ENCODE assay signal across 8 cellular contexts in the genomic region with DNA sequence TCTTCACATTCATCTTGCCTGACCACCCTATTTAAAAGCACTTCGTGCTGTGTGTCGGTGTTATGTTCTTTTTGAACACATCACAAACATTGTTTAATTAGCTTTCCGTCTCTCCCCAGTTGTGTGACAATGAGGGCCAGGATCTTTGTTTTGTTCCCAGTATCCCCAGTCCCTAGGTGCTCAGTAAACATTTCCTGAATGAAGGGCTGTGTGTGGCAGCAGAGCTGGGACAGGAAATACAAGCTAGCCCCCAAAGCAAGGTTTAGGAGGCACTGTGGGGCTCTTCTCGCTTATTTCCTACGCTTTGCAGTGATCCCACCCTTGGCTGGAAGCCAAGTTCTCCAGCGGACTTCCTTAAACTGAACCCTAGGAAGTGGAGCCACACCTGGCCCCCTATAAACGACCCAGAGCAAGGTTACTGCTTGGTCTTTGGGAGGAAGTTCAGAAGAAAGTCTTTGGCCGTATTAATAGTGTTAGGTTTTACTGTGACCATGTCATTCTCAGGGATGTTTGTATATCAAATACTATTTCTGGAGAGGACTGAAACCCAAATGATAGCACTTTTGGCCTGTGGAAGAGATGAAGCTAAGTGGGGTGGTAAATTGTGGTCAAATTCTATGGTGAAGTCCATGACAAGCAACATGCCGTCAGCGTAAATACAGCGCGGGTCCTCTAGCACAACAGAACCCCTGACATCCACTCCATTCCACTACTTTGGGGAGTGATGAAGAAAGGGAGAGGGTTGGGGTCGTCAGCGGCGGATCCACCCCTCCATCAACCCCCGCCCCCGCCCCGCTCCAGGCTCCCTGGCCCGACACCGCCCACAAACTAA. TPM values are rescaled to one million over a fixed set of nuclear protein-coding genes. Genes with fewer than 3 reads are reported as not detected.
A peak's percentile ranks its signal among the peaks of the same experiment; 100 is the strongest.
DNase-seq lines count a peak whose midpoint lies in the region; ATAC-seq, FAIRE-seq and TF ChIP-seq lines count a peak whose summit lies in the region.

No MANE protein-coding gene starts in this region.

- WGBS in IMR-90 (ENCODE audit: extremely low coverage in 2 of 2, insufficient read length in 1 of 2), 2 experiments: 0% methylated on average over 2 of the region's 20 CpGs; no CpG with 5 or more reads in 1 of the 2 experiments

- peak overlapping the region in 1 of 2 experiments; percentile 28; a peak in 1 of 4 replicates for H4K8ac ChIP-seq in IMR-90 (ENCODE audit: low read depth in 2 of 2, low read length in 2 of 2)

- in situ Hi-C loops in IMR-90 (cut with MboI; ENCODE audit: low sequenced_read_pairs): loop anchor here (5.0 kb wide), 1 partner anchor 109 kb away; a partner anchor contains a TSS

- peak overlapping the region in 9 of 11 experiments; percentile 3 to 91 (median 38); a peak in 12 of 22 replicates for H3K27ac ChIP-seq in BLaER1 treated with 17β-estradiol and CSF1 and Interleukin-3, amounts not matched to agents 10 nM and 100 nM
- H3K27ac ChIP-seq in IMR-90 (ENCODE audit: insufficient read depth, low read length): no peak overlapping the region

- H2AFZ ChIP-seq in IMR-90 (replicated peaks; ENCODE audit: low read length, poor library complexity): peak overlapping the region; percentile 81

- H3K23ac ChIP-seq in IMR-90 (ENCODE audit: low read depth, low read length): peak overlapping the region; percentile 73; the same call in 1 of the 2 replicates

- no peak for ATAC-seq in IMR-90 (ENCODE audit: low read depth)

- no peak overlapping the region for H2BK5ac ChIP-seq in IMR-90 (ENCODE audit: low read depth, low read length, poor library complexity, severe bottlenecking)

- H4K91ac ChIP-seq in IMR-90 (ENCODE audit: insufficient read depth, low read depth, low read length): no peak overlapping the region

- peaks cover 5% of the 10 kb centered on the region for H3K36me3 Mint-ChIP-seq in chondrocyte (ENCODE audit: low read depth)
- peaks cover 14% of the 10 kb centered on the region for H3K36me3 Mint-ChIP-seq in nephron progenitor cell (ENCODE audit: low read depth)

- intact Hi-C loops in IMR-90 (cut with micrococcal nuclease): loop anchor here (5.0 to 10.0 kb wide), 2 partner anchors 154 to 307 kb away; a partner anchor contains a TSS

- no peaks in the 10 kb centered on the region for H3K27me3 Mint-ChIP-seq in chondrocyte (ENCODE audit: low read depth)
- peaks cover 18% of the 10 kb centered on the region for H3K27me3 Mint-ChIP-seq in nephron progenitor cell (ENCODE audit: low read depth, poor library complexity)

- no peak overlapping the region for H3K14ac ChIP-seq in IMR-90 (replicated peaks; ENCODE audit: low read depth, low read length)

- FAIRE-seq in H54 (lab: Jason Lieb, UNC): no peak

- no peaks in the 10 kb centered on the region for H3K27me3 ChIP-seq in BLaER1 treated with 17β-estradiol and CSF1 and Interleukin-3, amounts not matched to agents 10 nM and 100 nM
- H3K27me3 ChIP-seq in IMR-90 (ENCODE audit: control insufficient read depth, insufficient read depth, low read length): no peaks in the 10 kb centered on the region

- H3K56ac ChIP-seq in IMR-90 (ENCODE audit: extremely low read depth, insufficient read depth, low read length): no peak overlapping the region

- no peak for DNase-seq in IMR-90
- no peak for DNase-seq in chondrocyte (ENCODE audit: low spot score)
- no peak for DNase-seq in nephron progenitor cell
- DNase-seq in activated CD8-positive, alpha-beta memory T cell treated with anti-CD3 and anti-CD28 coated beads for 24 hours: no peak
- DNase-seq in H54 (ENCODE audit: insufficient read length, low spot score): no peak
- DNase-seq in GDM1 (lab: John Stamatoyannopoulos, UW): no peak
- DNase-seq in NCI-H1694 (lab: John Stamatoyannopoulos, UW): no peak

- H2AK5ac ChIP-seq in IMR-90 (ENCODE audit: low read depth, low read length): peak overlapping the region; percentile 0; the same call in 1 of the 2 replicates

- dilution Hi-C loops in IMR-90 (cut with HindIII; ENCODE audit: low sequenced_read_pairs, unreplicated experiment): no loop called here

- H2BK20ac ChIP-seq in IMR-90 (ENCODE audit: low read depth, low read length): no peak overlapping the region

- peak overlapping the region; percentile 1; the same call in 1 of the 2 replicates for H3K4ac ChIP-seq in IMR-90 (ENCODE audit: low read depth, low read length)

- H3K18ac ChIP-seq in IMR-90 (ENCODE audit: low read depth, low read length): no peak overlapping the region

- H2BK15ac ChIP-seq in IMR-90 (ENCODE audit: low read depth, low read length): peak overlapping the region; percentile 19; the same call in 1 of the 3 replicates

- H3K27ac Mint-ChIP-seq in chondrocyte (ENCODE audit: unreplicated experiment) (peak overlapping the region; percentile 5), nephron progenitor cell (no peak overlapping the region)

- H2AK9ac ChIP-seq in IMR-90 (replicated peaks; ENCODE audit: low read depth, low read length, poor library complexity): no peak overlapping the region

- peak overlapping the region; percentile 40 to 93 (median 85); a peak in 17 of 22 replicates for H3K9ac ChIP-seq in BLaER1 treated with 17β-estradiol and CSF1 and Interleukin-3, amounts not matched to agents 10 nM and 100 nM
- H3K9ac ChIP-seq in IMR-90 (ENCODE audit: low read depth, low read length): no peak overlapping the region

- H4K5ac ChIP-seq in IMR-90 (ENCODE audit: low read depth, low read length): no peak overlapping the region

- peaks cover 0 to 16% (median 14%) of the 10 kb centered on the region in 11 experiments; a peak in 19 of 22 replicates for H3K36me3 ChIP-seq in BLaER1 treated with 17β-estradiol and CSF1 and Interleukin-3, amounts not matched to agents 10 nM and 100 nM
- H3K36me3 ChIP-seq in IMR-90 (ENCODE audit: control insufficient read depth, insufficient read depth, low read length): peaks cover 5% of the 10 kb centered on the region

- H3K4me1 ChIP-seq in BLaER1 treated with 17β-estradiol and CSF1 and Interleukin-3, amounts not matched to agents 10 nM and 100 nM: peaks cover 37 to 62% (median 45%) of the 10 kb centered on the region in 10 experiments
- peaks cover 6% of the 10 kb centered on the region for H3K4me1 ChIP-seq in IMR-90 (ENCODE audit: control insufficient read depth, insufficient read depth, low read length)

- H3K9me3 ChIP-seq in BLaER1 treated with 17β-estradiol and CSF1 and Interleukin-3, amounts not matched to agents 10 nM and 100 nM (replicated peaks in 1 of 11): no peaks in the 10 kb centered on the region
- H3K9me3 ChIP-seq in IMR-90 (ENCODE audit: control insufficient read depth, insufficient read depth, low read length): no peaks in the 10 kb centered on the region

- TF ChIP-seq RAD21 in IMR-90 (IDR thresholded peaks at IDR 0.05; ENCODE audit: low read length): no peak

- peaks cover 9 to 35% of the 10 kb centered on the region in 2 experiments for H3K79me1 ChIP-seq in IMR-90 (ENCODE audit: low read depth in 1 of 2, low read length in 2 of 2)

- H3K9me3 Mint-ChIP-seq in chondrocyte (ENCODE audit: low read depth): no peaks in the 10 kb centered on the region
- H3K9me3 Mint-ChIP-seq in nephron progenitor cell: no peaks in the 10 kb centered on the region

- H3K4me1 Mint-ChIP-seq in chondrocyte (ENCODE audit: low read depth) (peaks cover 25% of the 10 kb centered on the region), nephron progenitor cell (peaks cover 40% of the 10 kb centered on the region)

- 0 out of 2 replicates have a peak overlapping the region, but pooled peaks have one; percentile 6 for H2BK120ac ChIP-seq in IMR-90 (ENCODE audit: low read depth, low read length)

- H3K4me3 Mint-ChIP-seq in chondrocyte (ENCODE audit: unreplicated experiment) (peak overlapping the region; percentile 76), nephron progenitor cell (peak overlapping the region; percentile 80)

- H3K9me1 ChIP-seq in IMR-90 (ENCODE audit: insufficient read depth, low read length): peaks cover 4% of the 10 kb centered on the region

- H3K4me2 ChIP-seq in BLaER1 treated with 17β-estradiol and CSF1 and Interleukin-3, amounts not matched to agents 10 nM and 100 nM: peak overlapping the region; percentile 83 to 99 (median 94)
- H3K4me2 ChIP-seq in IMR-90 (ENCODE audit: low read depth, low read length): peak overlapping the region; percentile 92

- peak overlapping the region; percentile 71 to 95 (median 84); a peak in 19 of 20 replicates for H3K4me3 ChIP-seq in BLaER1 treated with 17β-estradiol and CSF1 and Interleukin-3, amounts not matched to agents 10 nM and 100 nM
- H3K4me3 ChIP-seq in IMR-90 (ENCODE audit: insufficient read depth, low read depth, low read length): peak overlapping the region; percentile 40

- no peak for TF ChIP-seq CTCF in IMR-90 (conservative IDR thresholded peaks at IDR 0.05; ENCODE audit: low read depth, low read length)
- TF ChIP-seq CTCF in chondrocyte (IDR thresholded peaks at IDR 0.05): no peak
- TF ChIP-seq CTCF in nephron progenitor cell (IDR thresholded peaks at IDR 0.05): no peak

- H4K20me1 ChIP-seq in BLaER1 treated with 17β-estradiol and CSF1 and Interleukin-3, amounts not matched to agents 10 nM and 100 nM: peaks cover 0 to 18% (median 3%) of the 10 kb centered on the region in 11 experiments; a peak in 3 of 22 replicates
- peaks cover 4% of the 10 kb centered on the region; the same call in 1 of the 2 replicates for H4K20me1 ChIP-seq in IMR-90 (ENCODE audit: insufficient read depth, low read length)

- CTCF ChIA-PET in IMR-90 (lab: Yijun Ruan, JAX): interaction anchor here (1.6 kb wide), 1 partner anchor 110 kb away, joined by 5 read pairs; no protein-coding TSS in a partner anchor

- BruUV-seq in IMR-90 (replicated peaks; lab: Mats Ljungman, UMichigan): no TSS peak

- POLR2A ChIA-PET in IMR-90 (lab: Charles Lee; ENCODE audit: unreplicated experiment): no interaction called here

- TF ChIP-seq POLR2A in IMR-90 (IDR thresholded peaks at IDR 0.05; ENCODE audit: low read depth, low read length) (no peak), H54 (IDR thresholded peaks at IDR 0.05; ENCODE audit: low read depth, low read length) (no peak)

TF ChIP-seq in IMR-90, 13 proteins besides CTCF, POLR2A, EP300 and RAD21 (continues in another document):
- TF ChIP-seq CEBPB (IDR thresholded peaks at IDR 0.05; ENCODE audit: low read depth, low read length): no peak
- TF ChIP-seq SMC3 (IDR thresholded peaks at IDR 0.05; ENCODE audit: low read depth, low read length): no peak

RNA-seq across cellular contexts. Expression of a gene that starts 0.6 kb away (rescaled TPM):
- 7.5 and 9.1 TPM in 2 replicates for total RNA-seq in IMR-90 (2012; rRNA removed)
- polyA plus RNA-seq in IMR-90 (2012; rRNA removed): 6.8 and 7.1 TPM in 2 replicates
- 4.5 and 6.8 TPM in 2 replicates for polyA plus RNA-seq in IMR-90 (2012; cell fraction: cytosol; rRNA removed)
- polyA plus RNA-seq in IMR-90 (2012; cell fraction: nucleus; rRNA removed; ENCODE audit: low replicate concordance): 5.0 and 6.6 TPM in 2 replicates
- total RNA-seq in chondrocyte: 5.6 to 7.4 TPM (median 6.8 TPM) in 3 replicates

RNA-seq across cellular contexts. Expression of a gene that starts 16.6 kb away (rescaled TPM):
- 1,746 and 2,310 TPM in 2 replicates for total RNA-seq in IMR-90 (2012; rRNA removed)
- polyA plus RNA-seq in IMR-90 (2012; rRNA removed): 3,153 and 3,261 TPM in 2 replicates
- polyA plus RNA-seq in IMR-90 (2012; cell fraction: cytosol; rRNA removed): 1,705 and 1,838 TPM in 2 replicates
- 1,133 and 1,323 TPM in 2 replicates for polyA plus RNA-seq in IMR-90 (2012; cell fraction: nucleus; rRNA removed; ENCODE audit: low replicate concordance)
- total RNA-seq in chondrocyte: 844 to 899 TPM (median 848 TPM) in 3 replicates

RNA-seq across cellular contexts. Expression of a gene that starts 45.3 kb away (rescaled TPM):
- 5.0 and 5.2 TPM in 2 replicates for total RNA-seq in IMR-90 (2012; rRNA removed)
- polyA plus RNA-seq in IMR-90 (2012; rRNA removed): 25.0 and 28.0 TPM in 2 replicates
- 16.6 and 30.2 TPM in 2 replicates for polyA plus RNA-seq in IMR-90 (2012; cell fraction: cytosol; rRNA removed)
- polyA plus RNA-seq in IMR-90 (2012; cell fraction: nucleus; rRNA removed; ENCODE audit: low replicate concordance): 49.5 and 83.0 TPM in 2 replicates
- 35.1 to 57.1 TPM (median 56.8 TPM) in 3 replicates for total RNA-seq in chondrocyte
